ENCODE assay signal across 14 cellular contexts in the genomic region with DNA sequence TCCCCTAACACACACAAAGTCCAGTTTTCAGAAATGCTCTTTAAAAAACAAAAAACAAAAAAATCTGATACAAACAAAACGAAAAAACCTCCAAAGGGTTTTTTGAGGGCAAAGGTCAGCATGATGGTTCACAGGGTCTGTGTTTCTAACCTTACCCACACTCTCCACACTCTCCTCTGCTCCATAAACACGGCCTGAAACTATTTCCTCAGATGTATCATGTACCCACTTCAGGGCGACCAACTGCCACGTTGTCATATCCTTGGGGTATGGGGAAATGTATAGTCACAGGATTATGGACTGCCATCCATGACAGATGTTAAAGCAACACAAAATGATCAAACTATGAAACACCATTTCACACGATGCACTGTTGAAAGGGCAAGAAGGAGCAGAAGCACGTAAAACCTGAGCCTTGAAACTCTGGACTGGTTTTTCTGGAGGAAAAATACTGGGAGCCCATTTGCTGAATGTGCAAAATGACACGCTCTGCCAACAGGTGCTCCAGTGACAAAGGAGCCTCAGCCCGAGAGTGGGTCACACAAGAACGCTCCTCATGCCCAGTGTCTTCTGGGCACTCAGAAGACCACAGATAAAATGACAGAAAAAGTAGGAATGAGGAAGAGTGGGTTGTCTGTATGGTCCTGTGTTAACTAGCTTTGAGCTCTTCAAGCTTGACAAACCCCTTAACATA. TPM values are rescaled to one million over a fixed set of nuclear protein-coding genes. Genes with fewer than 3 reads are reported as not detected.
A peak's percentile ranks its signal among the peaks of the same experiment; 100 is the strongest.
DNase-seq lines count a peak whose midpoint lies in the region; ATAC-seq, FAIRE-seq and TF ChIP-seq lines count a peak whose summit lies in the region.
"Had no signal": no experiment of that assay in that cellular context is flagged by ENCODE, and none has a peak within 500 bp of the region (broad histone marks: within the 10 kb centered on the region; RNA-seq: fewer than 3 reads in every experiment).

No MANE protein-coding gene starts in this region.

- H3K27me3 Mint-ChIP-seq in H9 (ENCODE audit: low read depth) = no peaks in the 10 kb centered on the region
- H3K27me3 Mint-ChIP-seq: CD8-positive, alpha-beta memory T cell had no signal

- H3K36me3 ChIP-seq in OCI-LY1 (ENCODE audit: insufficient read depth, low read length) = peaks cover 7% of the 10 kb centered on the region
- peaks cover 0 to 5% of the 10 kb centered on the region in 2 experiments; a peak in 2 of 5 replicates for H3K36me3 ChIP-seq in HepG2 (replicated peaks in 1 of 2; ENCODE audit: control insufficient read depth in 1 of 2, insufficient read depth in 2 of 2, low read length in 2 of 2)
- no peaks in the 10 kb centered on the region for H3K36me3 ChIP-seq in thyroid gland
- H3K36me3 ChIP-seq in right atrium auricular region = peaks cover 2% of the 10 kb centered on the region
- H3K36me3 ChIP-seq in suprapubic skin = peaks cover 2% of the 10 kb centered on the region

- no peaks in the 10 kb centered on the region for H3K9me2 ChIP-seq in OCI-LY1 (ENCODE audit: low read depth, low read length)

- CTCF ChIA-PET in HepG2 (lab: Yijun Ruan, JAX; ENCODE audit: low intra/inter-chr PET ratio, low total read pairs) = no interaction called here

- TF ChIP-seq CTCF in H9 (conservative IDR thresholded peaks at IDR 0.05) = no peak
- TF ChIP-seq CTCF in OCI-LY1 (IDR thresholded peaks at IDR 0.05; ENCODE audit: low read length) = no peak
- TF ChIP-seq CTCF in HepG2 (CRISPR knock-in tag; IDR thresholded peaks at IDR 0.05) = no peak
- TF ChIP-seq CTCF in thyroid gland (IDR thresholded peaks at IDR 0.05) = no peak
- no peak for TF ChIP-seq CTCF in right atrium auricular region (IDR thresholded peaks at IDR 0.05)
- no peak for TF ChIP-seq CTCF in suprapubic skin (IDR thresholded peaks at IDR 0.05)

- no peak overlapping the region for H2BK5ac ChIP-seq in H9 (ENCODE audit: insufficient read length, low read length)

- H4K5ac ChIP-seq in H9 (ENCODE audit: insufficient read length, low read depth, low read length) = no peak overlapping the region

- H3K23me2 ChIP-seq in H9 (ENCODE audit: insufficient read length, low read depth, low read length, poor library complexity, severe bottlenecking) = no peaks in the 10 kb centered on the region

- no peak overlapping the region for H4K8ac ChIP-seq in H9 (replicated peaks; ENCODE audit: insufficient read length, low read depth, low read length)

- H2AK5ac ChIP-seq in H9 (ENCODE audit: insufficient read length, low read length) = no peak overlapping the region

- in situ Hi-C loops in HepG2 (cut with HindIII; ENCODE audit: extremely low pct_ligation_motif_present, low pct_unique_long_range_greater_than_20kb) = no loop called here

- H3F3A ChIP-seq in OCI-LY1 (ENCODE audit: insufficient read depth, low read length) = no peaks in the 10 kb centered on the region

- TF ChIP-seq RAD21 in HepG2 (CRISPR knock-in tag; IDR thresholded peaks at IDR 0.05) = no peak

- H3K9ac ChIP-seq in H9 (ENCODE audit: extremely low read depth, insufficient read length, low read length) (no peak overlapping the region), OCI-LY1 (ENCODE audit: low read length) (peak overlapping the region; percentile 11; the same call in 1 of the 2 replicates), HepG2 (ENCODE audit: insufficient read depth, low read depth, low read length) (no peak overlapping the region)

- peak overlapping the region in 2 of 3 experiments; percentile 21 to 63; a peak in 3 of 7 replicates for H3K27ac Mint-ChIP-seq in H9

- H4K91ac ChIP-seq in H9 (ENCODE audit: insufficient read length, low read depth, low read length) = no peak overlapping the region

- H3K4me1 ChIP-seq in H9 (ENCODE audit: insufficient read depth, low read length) (peaks cover 2% of the 10 kb centered on the region; the same call in 1 of the 2 replicates), OCI-LY1 (ENCODE audit: insufficient read depth, low read length, severe bottlenecking) (peaks cover 36% of the 10 kb centered on the region), HepG2 (ENCODE audit: insufficient read depth, low read length) (peaks cover 40% of the 10 kb centered on the region), thyroid gland (peaks cover 20 to 30% of the 10 kb centered on the region in 2 donors), right atrium auricular region (no peaks in the 10 kb centered on the region), suprapubic skin (peaks cover 25% of the 10 kb centered on the region)

- peak; percentile 75 for ATAC-seq in HepG2

- no peak overlapping the region for H2BK15ac ChIP-seq in H9 (ENCODE audit: low read depth, low read length)

- H3K79me1 ChIP-seq in H9 (ENCODE audit: insufficient read depth, low read depth, low read length, poor library complexity, severe bottlenecking) = no peaks in the 10 kb centered on the region

- H3K14ac ChIP-seq in H9 (ENCODE audit: insufficient read depth, low read length) = no peak overlapping the region

- no peak overlapping the region for H3K23ac ChIP-seq in H9 (ENCODE audit: insufficient read length, low read depth, low read length)

- H3K27ac ChIP-seq in H9 (ENCODE audit: insufficient read length, low read depth, low read length) (no peak overlapping the region), OCI-LY1 (ENCODE audit: low read depth, low read length, poor library complexity, severe bottlenecking) (peak overlapping the region; percentile 38), HepG2 (ENCODE audit: extremely low read length, insufficient read depth, low read length) (peak overlapping the region; percentile 47), thyroid gland (peak overlapping the region; percentile 46 to 76 (median 66)), right atrium auricular region (no peak overlapping the region), suprapubic skin (no peak overlapping the region)

- no peak for FAIRE-seq in HepG2 (lab: Jason Lieb, UNC)

- H2BK12ac ChIP-seq in H9 (ENCODE audit: insufficient read length, low read depth, low read length) = no peak overlapping the region

- H3K4me3 ChIP-seq in OCI-LY1 (ENCODE audit: low read depth, low read length, poor library complexity, severe bottlenecking) (no peak overlapping the region), HepG2 (replicated peaks in 1 of 3; ENCODE audit: insufficient read depth in 1 of 3, low read depth in 2 of 3, low read length in 3 of 3) (no peak overlapping the region), thyroid gland (replicated peaks in 1 of 3) (no peak overlapping the region), right atrium auricular region (no peak overlapping the region), suprapubic skin (no peak overlapping the region)

- DNase-seq in H9 (no peak), HepG2 (ENCODE audit: low spot score) (no peak), thyroid gland (peak; percentile 80 to 87), right atrium auricular region (ENCODE audit: low spot score) (no peak), suprapubic skin (ENCODE audit: low spot score in 2 of 2) (no peak)
- DNase-seq in activated CD4-positive, alpha-beta T cell treated with anti-CD3 and anti-CD28 coated beads for 1 hour = no peak
- DNase-seq in activated naive CD4-positive, alpha-beta T cell (lab: John Stamatoyannopoulos, UW) = no peak
- DNase-seq: CD8-positive, alpha-beta memory T cell; DMS79 treated with DMSO at 0.1 percent for 48 hours; HCEC 1CT; KBM-7; NCI-H1092; NCI-H69 had no signal

- H3K79me2 ChIP-seq in H9 (ENCODE audit: insufficient read depth, low read length) = peaks cover 3% of the 10 kb centered on the region; the same call in 1 of the 2 replicates
- H3K79me2 ChIP-seq in OCI-LY1 (ENCODE audit: insufficient read depth, low read length) = peaks cover 55% of the 10 kb centered on the region
- H3K79me2 ChIP-seq in HepG2 (ENCODE audit: insufficient read depth, low read length) = no peaks in the 10 kb centered on the region

- BruUV-seq in HepG2 (replicated peaks; lab: Mats Ljungman, UMichigan) = no TSS peak

- no peak overlapping the region for H3K4me2 ChIP-seq in H9 (ENCODE audit: insufficient read depth, insufficient read length, low read length)
- peak overlapping the region; percentile 33; the same call in 1 of the 2 replicates for H3K4me2 ChIP-seq in OCI-LY1 (ENCODE audit: low read length)
- H3K4me2 ChIP-seq in HepG2 (ENCODE audit: low read depth, low read length) = no peak overlapping the region

- no peak overlapping the region for H3K4me3 Mint-ChIP-seq in H9
- H3K4me3 Mint-ChIP-seq: CD8-positive, alpha-beta memory T cell had no signal

- no CpG with 5 or more reads among the region's 9 CpGs for WGBS in H9 (ENCODE audit: extremely low coverage, insufficient read length, low lambda C conversion rate)
- 57% methylated on average over 9 of the region's 9 CpGs for WGBS in HepG2 (ENCODE audit: low lambda C conversion rate)
- 41 to 47% methylated on average over 9 of the region's 9 CpGs for WGBS in thyroid gland, 2 donors
- 75% methylated on average over 9 of the region's 9 CpGs for WGBS in suprapubic skin

- H3K36me3 Mint-ChIP-seq in H9 (ENCODE audit: insufficient read depth in 1 of 3, low read depth in 3 of 3) = peaks cover 2 to 5% (median 4%) of the 10 kb centered on the region in 3 experiments; a peak in 6 of 7 replicates

- TF ChIP-seq EP300 in HepG2 (IDR thresholded peaks at IDR 0.05; ENCODE audit: low read depth in 2 of 2, low read length in 2 of 2) (0 out of 4 replicates have a peak, but pooled peaks of 1 of the 2 experiments have one; percentile 5), HepG2 (CRISPR knock-in tag; IDR thresholded peaks at IDR 0.05; ENCODE audit: borderline replicate concordance) (no peak), suprapubic skin (IDR thresholded peaks at IDR 0.05) (no peak)

- H3K9me3 Mint-ChIP-seq in H9 = no peaks in the 10 kb centered on the region
- H3K9me3 Mint-ChIP-seq: CD8-positive, alpha-beta memory T cell had no signal

- H2AFZ ChIP-seq in H9 (ENCODE audit: low read length) (no peak overlapping the region), OCI-LY1 (ENCODE audit: low read length) (no peak overlapping the region), HepG2 (ENCODE audit: low read length) (no peak overlapping the region)

- H3K9me3 ChIP-seq in H9 (ENCODE audit: control insufficient read depth, low read depth, low read length) (no peaks in the 10 kb centered on the region), OCI-LY1 (ENCODE audit: low read length) (no peaks in the 10 kb centered on the region), HepG2 (ENCODE audit: low read length) (no peaks in the 10 kb centered on the region), thyroid gland (no peaks in the 10 kb centered on the region), right atrium auricular region (no peaks in the 10 kb centered on the region), suprapubic skin (no peaks in the 10 kb centered on the region)

- no peak overlapping the region for H3K18ac ChIP-seq in H9 (ENCODE audit: insufficient read length, low read depth, low read length)

- POLR2A ChIA-PET in HepG2 (lab: Yijun Ruan, JAX) = no interaction called here

- H2BK20ac ChIP-seq in H9 (ENCODE audit: low read depth, low read length, poor library complexity, severe bottlenecking) = no peak overlapping the region

- H3T11ph ChIP-seq in H9 (ENCODE audit: low read length) = no peak overlapping the region

- TF ChIP-seq POLR2A in HepG2 (IDR thresholded peaks at IDR 0.05; ENCODE audit: insufficient read depth in 1 of 2, low read depth in 2 of 2, low read length in 2 of 2) = no peak
- peak in 1 of 2 donors; percentile 38 for TF ChIP-seq POLR2A in thyroid gland (IDR thresholded peaks at IDR 0.05)
- no peak for TF ChIP-seq POLR2A in suprapubic skin (IDR thresholded peaks at IDR 0.05)

- intact Hi-C loops in HepG2 (cut with micrococcal nuclease; ENCODE audit: unreplicated experiment) (no loop called here), thyroid gland (cut with DNase I) (no loop called here)

- H3K4me1 Mint-ChIP-seq in H9 = peaks cover 12 to 16% of the 10 kb centered on the region in 2 experiments

- H3K56ac ChIP-seq in H9 (ENCODE audit: insufficient read length, low read depth, low read length) = no peak overlapping the region

- H4K20me1 ChIP-seq in H9 (ENCODE audit: control insufficient read depth, insufficient read depth, insufficient read length) (no peaks in the 10 kb centered on the region), OCI-LY1 (ENCODE audit: insufficient read depth, low read length) (no peaks in the 10 kb centered on the region), HepG2 (ENCODE audit: insufficient read depth, low read length) (no peaks in the 10 kb centered on the region)

- H3K27me3 ChIP-seq in H9 (ENCODE audit: insufficient read depth, low read length) (no peaks in the 10 kb centered on the region), OCI-LY1 (ENCODE audit: insufficient read depth, low read length) (no peaks in the 10 kb centered on the region), HepG2 (ENCODE audit: control insufficient read depth in 1 of 2, insufficient read depth in 2 of 2, low read length in 2 of 2) (no peaks in the 10 kb centered on the region), thyroid gland (no peaks in the 10 kb centered on the region), right atrium auricular region (no peaks in the 10 kb centered on the region), suprapubic skin (no peaks in the 10 kb centered on the region)

- no peak overlapping the region for H2BK120ac ChIP-seq in H9 (ENCODE audit: low read depth, low read length, poor library complexity, severe bottlenecking)

- no peak overlapping the region for H3K4ac ChIP-seq in H9 (ENCODE audit: low read depth, low read length)

RNA-seq across cellular contexts. Expression of gene NAPEPLD, which starts 15.8 kb away (rescaled TPM):
- total RNA-seq in H9 (2021) = 8.4 and 9.3 TPM in 2 replicates
- total RNA-seq in HepG2 (2016; rRNA removed; fragmentation: Illumina TruSeq; extraction: Trizol) = 5.6 and 6.8 TPM in 2 replicates
- 10.8 and 12.9 TPM in 2 replicates for total RNA-seq in HepG2 (2016; cell fraction: cytosol; rRNA removed; fragmentation: Illumina TruSeq; extraction: Trizol; ENCODE audit: low read depth)
- 5.2 and 6.7 TPM in 2 replicates for total RNA-seq in HepG2 (2016; cell fraction: insoluble cytoplasmic fraction; rRNA removed; fragmentation: Illumina TruSeq; extraction: Trizol)
- total RNA-seq in HepG2 (2016; cell fraction: membrane; rRNA removed; fragmentation: Illumina TruSeq; extraction: Trizol) = 7.0 and 9.5 TPM in 2 replicates
- total RNA-seq in HepG2 (2016; cell fraction: nucleus; rRNA removed; fragmentation: Illumina TruSeq; extraction: Trizol) = 10.9 and 17.2 TPM in 2 replicates
- polyA plus RNA-seq in HepG2 (2011; rRNA removed) = 3.2 and 3.4 TPM in 2 replicates
- 0.74 and 1.9 TPM in 2 replicates for polyA plus RNA-seq in HepG2 (2011; cell fraction: cytosol; rRNA removed)
- polyA plus RNA-seq in HepG2 (2011; cell fraction: nucleus; rRNA removed) = 5.4 and 7.4 TPM in 2 replicates
- 4.6 and 5.9 TPM in 2 replicates for polyA plus RNA-seq in HepG2 (2012)
- 0.43 and 0.51 TPM in 2 replicates for polyA plus RNA-seq in HepG2 (2016; cell fraction: cytosol; fragmentation: Illumina TruSeq; extraction: Trizol; ENCODE audit: low read depth)
- 4.8 and 7.8 TPM in 2 replicates for polyA plus RNA-seq in HepG2 (2016; cell fraction: insoluble cytoplasmic fraction; fragmentation: Illumina TruSeq; extraction: Trizol; ENCODE audit: low read depth)
- polyA plus RNA-seq in HepG2 (2016; cell fraction: membrane; fragmentation: Illumina TruSeq; extraction: Trizol; ENCODE audit: low read depth) = 1.0 and 1.2 TPM in 2 replicates
- polyA plus RNA-seq in HepG2 (2016; cell fraction: nucleus; fragmentation: Illumina TruSeq; extraction: Trizol; ENCODE audit: insufficient read depth, low read depth) = 9.5 and 10.4 TPM in 2 replicates
- polyA minus RNA-seq in HepG2 (2011; rRNA and poly(A)+ RNA removed; ENCODE audit: low replicate concordance) = 2.7 and 7.1 TPM in 2 replicates
- 2.0 TPM in 2 replicates for polyA minus RNA-seq in HepG2 (2011; cell fraction: cytosol; rRNA and poly(A)+ RNA removed)
- polyA minus RNA-seq in HepG2 (2011; cell fraction: nucleus; rRNA and poly(A)+ RNA removed) = 17.9 and 19.6 TPM in 2 replicates
- total RNA-seq in thyroid gland = 10 to 100 TPM; 20.3 to 46.7 (median 34.4) TPM
- total RNA-seq in right atrium auricular region = 1 to 10 TPM; 5.2 to 8.1 TPM
- 10 to 100 TPM in 2 of 4 donors, 1 to 10 TPM in 2; 6.1 to 24.3 (median 10.0) TPM for total RNA-seq in suprapubic skin

RNA-seq across cellular contexts. Expression of gene ARMC10, which starts 58.2 kb away (rescaled TPM):
- total RNA-seq in H9 (2021) (40.2 and 46.8 TPM in 2 replicates), HepG2 (2016; rRNA removed; fragmentation: Illumina TruSeq; extraction: Trizol) (23.5 and 23.7 TPM in 2 replicates), thyroid gland (10 to 100 TPM; 44.1 to 72.4 (median 57.8) TPM), right atrium auricular region (10 to 100 TPM; 11.6 to 20.2 TPM), suprapubic skin (10 to 100 TPM; 37.2 to 60.0 (median 50.0) TPM)
- 16.0 and 23.7 TPM in 2 replicates for total RNA-seq in HepG2 (2016; cell fraction: cytosol; rRNA removed; fragmentation: Illumina TruSeq; extraction: Trizol; ENCODE audit: low read depth)
- 23.2 and 23.3 TPM in 2 replicates for total RNA-seq in HepG2 (2016; cell fraction: insoluble cytoplasmic fraction; rRNA removed; fragmentation: Illumina TruSeq; extraction: Trizol)
- total RNA-seq in HepG2 (2016; cell fraction: membrane; rRNA removed; fragmentation: Illumina TruSeq; extraction: Trizol) = 37.4 and 40.9 TPM in 2 replicates
- 14.2 and 15.4 TPM in 2 replicates for total RNA-seq in HepG2 (2016; cell fraction: nucleus; rRNA removed; fragmentation: Illumina TruSeq; extraction: Trizol)
- polyA plus RNA-seq in HepG2 (2011; rRNA removed) = 7.8 and 11.3 TPM in 2 replicates
- 4.9 and 5.7 TPM in 2 replicates for polyA plus RNA-seq in HepG2 (2011; cell fraction: cytosol; rRNA removed)
- polyA plus RNA-seq in HepG2 (2011; cell fraction: nucleus; rRNA removed) = 4.1 and 5.9 TPM in 2 replicates
- 10.2 and 14.2 TPM in 2 replicates for polyA plus RNA-seq in HepG2 (2012)
- polyA plus RNA-seq in HepG2 (2016; cell fraction: cytosol; fragmentation: Illumina TruSeq; extraction: Trizol; ENCODE audit: low read depth) = 23.1 and 33.2 TPM in 2 replicates
- polyA plus RNA-seq in HepG2 (2016; cell fraction: insoluble cytoplasmic fraction; fragmentation: Illumina TruSeq; extraction: Trizol; ENCODE audit: low read depth) = 24.7 and 25.8 TPM in 2 replicates
- 38.2 and 39.1 TPM in 2 replicates for polyA plus RNA-seq in HepG2 (2016; cell fraction: membrane; fragmentation: Illumina TruSeq; extraction: Trizol; ENCODE audit: low read depth)
- 19.4 and 21.9 TPM in 2 replicates for polyA plus RNA-seq in HepG2 (2016; cell fraction: nucleus; fragmentation: Illumina TruSeq; extraction: Trizol; ENCODE audit: insufficient read depth, low read depth)
- polyA minus RNA-seq in HepG2 (2011; rRNA and poly(A)+ RNA removed; ENCODE audit: low replicate concordance) = 6.1 and 14.9 TPM in 2 replicates
- 6.4 and 8.8 TPM in 2 replicates for polyA minus RNA-seq in HepG2 (2011; cell fraction: cytosol; rRNA and poly(A)+ RNA removed)
- polyA minus RNA-seq in HepG2 (2011; cell fraction: nucleus; rRNA and poly(A)+ RNA removed) = 13.6 and 19.5 TPM in 2 replicates

RNA-seq across cellular contexts. Expression of gene FBXL13, which starts 58.5 kb away (rescaled TPM):
- total RNA-seq in H9 (2021) = 3.8 and 4.4 TPM in 2 replicates
- total RNA-seq in HepG2 (2016; rRNA removed; fragmentation: Illumina TruSeq; extraction: Trizol) = 0.22 and 0.77 TPM in 2 replicates
- total RNA-seq in HepG2 (2016; cell fraction: cytosol; rRNA removed; fragmentation: Illumina TruSeq; extraction: Trizol; ENCODE audit: low read depth) = 1.2 and 1.7 TPM in 2 replicates
- total RNA-seq in HepG2 (2016; cell fraction: insoluble cytoplasmic fraction; rRNA removed; fragmentation: Illumina TruSeq; extraction: Trizol) = 0.42 and 0.71 TPM in 2 replicates
- 1.0 and 1.2 TPM in 2 replicates for total RNA-seq in HepG2 (2016; cell fraction: membrane; rRNA removed; fragmentation: Illumina TruSeq; extraction: Trizol)
- total RNA-seq in HepG2 (2016; cell fraction: nucleus; rRNA removed; fragmentation: Illumina TruSeq; extraction: Trizol) = 1.2 and 1.3 TPM in 2 replicates
- polyA plus RNA-seq in HepG2 (2011; rRNA removed) = 0.24 TPM in 2 replicates
- polyA plus RNA-seq in HepG2 (2011; cell fraction: cytosol; rRNA removed) = 0.12 and 0.27 TPM in 2 replicates
- 0.16 and 0.29 TPM in 2 replicates for polyA plus RNA-seq in HepG2 (2011; cell fraction: nucleus; rRNA removed)
- polyA plus RNA-seq in HepG2 (2012) = 0.21 and 0.70 TPM in 2 replicates
- 0.19 and 0.44 TPM in 2 replicates for polyA plus RNA-seq in HepG2 (2016; cell fraction: cytosol; fragmentation: Illumina TruSeq; extraction: Trizol; ENCODE audit: low read depth)
- 0.29 and 0.35 TPM in 2 replicates for polyA plus RNA-seq in HepG2 (2016; cell fraction: insoluble cytoplasmic fraction; fragmentation: Illumina TruSeq; extraction: Trizol; ENCODE audit: low read depth)
- polyA plus RNA-seq in HepG2 (2016; cell fraction: membrane; fragmentation: Illumina TruSeq; extraction: Trizol; ENCODE audit: low read depth) = 0.34 and 0.45 TPM in 2 replicates
- 0.29 TPM in 1 of 2 replicates, not detected in the other for polyA plus RNA-seq in HepG2 (2016; cell fraction: nucleus; fragmentation: Illumina TruSeq; extraction: Trizol; ENCODE audit: insufficient read depth, low read depth)
- 0.58 and 1.4 TPM in 2 replicates for polyA minus RNA-seq in HepG2 (2011; rRNA and poly(A)+ RNA removed; ENCODE audit: low replicate concordance)
- 0.53 TPM in 1 of 2 replicates, not detected in the other for polyA minus RNA-seq in HepG2 (2011; cell fraction: cytosol; rRNA and poly(A)+ RNA removed)
- 1.4 and 2.7 TPM in 2 replicates for polyA minus RNA-seq in HepG2 (2011; cell fraction: nucleus; rRNA and poly(A)+ RNA removed)
- 1 to 10 TPM; 4.2 to 9.6 (median 5.0) TPM for total RNA-seq in thyroid gland
- total RNA-seq in right atrium auricular region = 1 to 10 TPM; 1.6 to 1.7 TPM
- total RNA-seq in suprapubic skin = 1 to 10 TPM in 1 of 4 donors, under 1 TPM in 3; 0.30 to 1.4 (median 0.81) TPM

Comparison
In these comparisons a context has a peak if more than half of its experiments do, and no peak if none do; other contexts are left out.
1. DNase-seq: peak in thyroid gland (2 of 2); none in H9 (single experiment), HepG2 (single experiment), activated CD4-positive, alpha-beta T cell treated with anti-CD3 and anti-CD28 coated beads for 1 hour (single experiment), right atrium auricular region (single experiment), suprapubic skin (0 of 2) and activated naive CD4-positive, alpha-beta T cell (0 of 4).
2. H3K27ac ChIP-seq: peak in OCI-LY1 (single experiment), HepG2 (single experiment) and thyroid gland (3 of 3); none in H9 (single experiment), right atrium auricular region (0 of 2) and suprapubic skin (single experiment).